In genomic region chr21:44911066-44911383, GRCh38 we compare ENCODE assay signal across 11 cellular contexts. TPM values are rescaled to one million over a fixed set of nuclear protein-coding genes. Genes with fewer than 3 reads are reported as not detected.
A peak's percentile ranks its signal among the peaks of the same experiment; 100 is the strongest.
DNase-seq lines count a peak whose midpoint lies in the region; ATAC-seq and TF ChIP-seq lines count a peak whose summit lies in the region.
"Had no signal": no experiment of that assay in that cellular context is flagged by ENCODE, and none has a peak within 500 bp of the region (broad histone marks: within the 10 kb centered on the region; RNA-seq: fewer than 3 reads in every experiment).

No MANE protein-coding gene starts in this region.

- no peak overlapping the region for H2BK15ac ChIP-seq in neuronal stem cell (ENCODE audit: low read length)

- H3K27me3 ChIP-seq in CD8-positive, alpha-beta memory T cell (ENCODE audit: insufficient read depth, low read length, poor library complexity, severe bottlenecking) = no peaks in the 10 kb centered on the region
- no peaks in the 10 kb centered on the region for H3K27me3 ChIP-seq in Loucy (ENCODE audit: insufficient read depth, low read length, poor library complexity, severe bottlenecking)
- peaks cover 0 to 65% (median 43%) of the 10 kb centered on the region in 3 experiments for H3K27me3 ChIP-seq in neuronal stem cell (ENCODE audit: control insufficient read depth in 3 of 3, insufficient read depth in 3 of 3, low read depth in 1 of 3, low read length in 3 of 3)
- no peaks in the 10 kb centered on the region for H3K27me3 ChIP-seq in BE2C

- H4K8ac ChIP-seq in neuronal stem cell (ENCODE audit: low read depth, low read length) = peak overlapping the region; percentile 1

- CTCF ChIA-PET in CD8-positive, alpha-beta memory T cell (lab: Charles Lee) = interaction anchor here (0.9 to 12.5 kb wide), 6 partner anchors 8 to 218 kb away, joined by 3 to 219 read pairs (median 3); partner anchors contain the start of gene ITGB2

- POLR2A ChIA-PET in CD8-positive, alpha-beta memory T cell (lab: Charles Lee) = interaction anchor here (1.0 to 5.4 kb wide), 5 partner anchors 9 to 37 kb away, joined by 4 to 72 read pairs (median 10); partner anchors contain the start of genes ITGB2 and PTTG1IP

- peak overlapping the region; percentile 58 for H3K4me2 ChIP-seq in Loucy (ENCODE audit: low read depth, low read length, poor library complexity, severe bottlenecking)
- H3K4me2 ChIP-seq in neuronal stem cell (ENCODE audit: insufficient read depth, low read length, poor library complexity, severe bottlenecking) = no peak overlapping the region

- no peak overlapping the region for H3K18ac ChIP-seq in neuronal stem cell (ENCODE audit: low read length)

- peaks cover 3 to 33% (median 11%) of the 10 kb centered on the region in 3 donors for H3K36me3 Mint-ChIP-seq in CD8-positive, alpha-beta memory T cell
- H3K36me3 Mint-ChIP-seq in central memory CD8-positive, alpha-beta T cell (ENCODE audit: insufficient read depth) = peaks cover 41% of the 10 kb centered on the region

- H2BK12ac ChIP-seq in neuronal stem cell (ENCODE audit: low read length) = no peak overlapping the region

- peaks cover 94% of the 10 kb centered on the region for H3K4me1 ChIP-seq in CD8-positive, alpha-beta memory T cell (ENCODE audit: insufficient read depth, low read length)
- peaks cover 48% of the 10 kb centered on the region for H3K4me1 ChIP-seq in Loucy (ENCODE audit: insufficient read depth, low read length, poor library complexity, severe bottlenecking)
- H3K4me1 ChIP-seq in neuronal stem cell (ENCODE audit: control insufficient read depth in 2 of 2, insufficient read depth in 1 of 2, low read depth in 1 of 2, low read length in 2 of 2) = peaks cover 0 to 5% of the 10 kb centered on the region in 2 donors
- H3K4me1 ChIP-seq in BE2C = no peaks in the 10 kb centered on the region

- H3K9ac ChIP-seq in Loucy (ENCODE audit: low read depth, low read length, poor library complexity, severe bottlenecking) = peak overlapping the region; percentile 47
- H3K9ac ChIP-seq in neuronal stem cell (ENCODE audit: low read depth, low read length, poor library complexity) = no peak overlapping the region

- H3K27ac ChIP-seq in CD8-positive, alpha-beta memory T cell (ENCODE audit: low read depth, low read length) = peak overlapping the region; percentile 53
- H3K27ac ChIP-seq in neuronal stem cell (replicated peaks; ENCODE audit: low read length) = no peak overlapping the region
- H3K27ac ChIP-seq: foreskin keratinocyte had no signal

- H3K79me1 ChIP-seq in neuronal stem cell (ENCODE audit: low read depth, low read length) = no peaks in the 10 kb centered on the region

- no peaks in the 10 kb centered on the region for H3K9me3 ChIP-seq in CD8-positive, alpha-beta memory T cell (ENCODE audit: low read length)
- H3K9me3 ChIP-seq in Loucy (ENCODE audit: insufficient read depth, low read depth, low read length) (no peaks in the 10 kb centered on the region), neuronal stem cell (replicated peaks in 1 of 2; ENCODE audit: control insufficient read depth in 2 of 2, insufficient read depth in 1 of 2, low read depth in 1 of 2, low read length in 2 of 2) (no peaks in the 10 kb centered on the region), BE2C (no peaks in the 10 kb centered on the region)

- peak overlapping the region; percentile 89 for H3K23ac ChIP-seq in neuronal stem cell (ENCODE audit: low read depth, low read length, poor library complexity)

- no peak overlapping the region for H3K4ac ChIP-seq in neuronal stem cell (ENCODE audit: low read length)

- H3K9me2 ChIP-seq in Loucy (replicated peaks; ENCODE audit: low read depth, low read length) = no peaks in the 10 kb centered on the region

- H3K79me2 ChIP-seq in Loucy (ENCODE audit: insufficient read depth, low read length) = peaks cover 42% of the 10 kb centered on the region

- peak overlapping the region; percentile 56 to 89 (median 78) for H3K4me3 Mint-ChIP-seq in CD8-positive, alpha-beta memory T cell
- H3K4me3 Mint-ChIP-seq in central memory CD8-positive, alpha-beta T cell = peak overlapping the region; percentile 73

- no CpG with 5 or more reads among the region's 10 CpGs for WGBS in neuronal stem cell (ENCODE audit: extremely low coverage in 2 of 2, insufficient read length in 2 of 2, insufficient replicate concordance in 1 of 2), 2 donors

- no peak overlapping the region for H4K91ac ChIP-seq in neuronal stem cell (ENCODE audit: low read depth, low read length, poor library complexity)

- no peak overlapping the region for H2BK120ac ChIP-seq in neuronal stem cell (ENCODE audit: low read depth, low read length)

- H3K27ac Mint-ChIP-seq in CD8-positive, alpha-beta memory T cell = peak overlapping the region; percentile 82 to 99 (median 93)
- H3K27ac Mint-ChIP-seq in central memory CD8-positive, alpha-beta T cell (ENCODE audit: low read depth) = peak overlapping the region; percentile 90

- H3K4me1 Mint-ChIP-seq in CD8-positive, alpha-beta memory T cell = peaks cover 56 to 74% (median 62%) of the 10 kb centered on the region in 3 donors
- peaks cover 65% of the 10 kb centered on the region for H3K4me1 Mint-ChIP-seq in central memory CD8-positive, alpha-beta T cell

- no peaks in the 10 kb centered on the region for H4K20me1 ChIP-seq in Loucy (ENCODE audit: insufficient read depth, low read length, poor library complexity, severe bottlenecking)

- H2BK5ac ChIP-seq in neuronal stem cell (ENCODE audit: low read length) = no peak overlapping the region

- no peaks in the 10 kb centered on the region for H3K27me3 Mint-ChIP-seq in CD8-positive, alpha-beta memory T cell
- no peaks in the 10 kb centered on the region for H3K27me3 Mint-ChIP-seq in central memory CD8-positive, alpha-beta T cell

- H2AK5ac ChIP-seq in neuronal stem cell (ENCODE audit: low read depth, low read length) = peak overlapping the region; percentile 33

- DNase-seq in CD8-positive, alpha-beta memory T cell = no peak
- DNase-seq in central memory CD8-positive, alpha-beta T cell (ENCODE audit: low spot score in 2 of 2) = no peak
- no peak for DNase-seq in neuronal stem cell (ENCODE audit: low spot score)
- DNase-seq in Kasumi-1 (lab: John Stamatoyannopoulos, UW) = no peak
- DNase-seq in BE2C = no peak
- DNase-seq in Right ventricle myocardium superior = no peak
- DNase-seq: cortex of kidney, foreskin keratinocyte, NCI-H146 had no signal

- no peaks in the 10 kb centered on the region for H3K9me3 Mint-ChIP-seq in CD8-positive, alpha-beta memory T cell
- no peaks in the 10 kb centered on the region for H3K9me3 Mint-ChIP-seq in central memory CD8-positive, alpha-beta T cell

- peak overlapping the region; percentile 47 for H3K4me3 ChIP-seq in CD8-positive, alpha-beta memory T cell (ENCODE audit: low read length)
- H3K4me3 ChIP-seq in Loucy (ENCODE audit: low read length, poor library complexity, severe bottlenecking) (peak overlapping the region; percentile 42), neuronal stem cell (ENCODE audit: low read length in 2 of 2) (peak overlapping the region in 1 of 2 donors; percentile 7), BE2C (ENCODE audit: low read depth, low read length) (no peak overlapping the region)

- no peak for TF ChIP-seq CTCF in Loucy (conservative IDR thresholded peaks at IDR 0.05; ENCODE audit: low read length)
- TF ChIP-seq CTCF in BE2C (IDR thresholded peaks at IDR 0.05; ENCODE audit: low read depth, low read length) = no peak

- intact Hi-C loops in Right ventricle myocardium superior (cut with DNase I) = no loop called here

- 0 out of 2 replicates have a peak, but pooled peaks cover 4% of the 10 kb centered on the region for H3F3A ChIP-seq in Loucy (ENCODE audit: low read depth)

- no peak overlapping the region for H3K14ac ChIP-seq in neuronal stem cell (ENCODE audit: low read length)

- no peak for ATAC-seq in central memory CD8-positive, alpha-beta T cell (replicated peaks; ENCODE audit: extremely low read depth, poor library complexity, severe bottlenecking)
- ATAC-seq in Right ventricle myocardium superior (ENCODE audit: poor library complexity) = no peak
- ATAC-seq in HG03521 (IDR thresholded peaks at IDR 0.05; ENCODE audit: unreplicated experiment) = no peak

- H2AFZ ChIP-seq in Loucy (ENCODE audit: low read length) (no peak overlapping the region), neuronal stem cell (ENCODE audit: low read length) (no peak overlapping the region)

- peaks cover 26% of the 10 kb centered on the region for H3K36me3 ChIP-seq in CD8-positive, alpha-beta memory T cell (ENCODE audit: insufficient read depth, low read length)
- H3K36me3 ChIP-seq in Loucy (ENCODE audit: insufficient read depth, low read length) (peaks cover 13% of the 10 kb centered on the region; the same call in 1 of the 2 replicates), neuronal stem cell (replicated peaks in 1 of 2; ENCODE audit: control insufficient read depth in 2 of 2, insufficient read depth in 2 of 2, low read length in 2 of 2) (no peaks in the 10 kb centered on the region), BE2C (no peaks in the 10 kb centered on the region)

RNA-seq across cellular contexts. Expression of gene ITGB2, which starts 9.7 kb away (rescaled TPM):
- total RNA-seq in CD8-positive, alpha-beta memory T cell = 100 to 1,000 TPM; 159 to 165 TPM
- polyA plus RNA-seq in CD8-positive, alpha-beta memory T cell = 847 TPM
- polyA plus RNA-seq in neuronal stem cell (2013, experiment 1 of 2) = 0.06 TPM
- polyA plus RNA-seq in neuronal stem cell (2013, experiment 2 of 2) = 0.12 TPM
- not detected for polyA plus RNA-seq in BE2C (2012; ENCODE audit: insufficient read depth, insufficient read length, low read depth)
- total RNA-seq in Right ventricle myocardium superior = 23.8 TPM

RNA-seq across cellular contexts. Expression of gene SLX9, which starts 28.8 kb away (rescaled TPM):
- 10 to 100 TPM; 68.1 to 71.1 TPM for total RNA-seq in CD8-positive, alpha-beta memory T cell
- polyA plus RNA-seq in CD8-positive, alpha-beta memory T cell = 14.3 TPM
- polyA plus RNA-seq in neuronal stem cell (2013, experiment 1 of 2) = 17.0 TPM
- polyA plus RNA-seq in neuronal stem cell (2013, experiment 2 of 2) = 16.6 TPM
- 105 TPM for polyA plus RNA-seq in BE2C (2012; ENCODE audit: insufficient read depth, insufficient read length, low read depth)
- 77.4 TPM for total RNA-seq in Right ventricle myocardium superior

RNA-seq across cellular contexts. Expression of gene PTTG1IP, which starts 37.5 kb away (rescaled TPM):
- 10 to 100 TPM; 48.2 to 50.8 TPM for total RNA-seq in CD8-positive, alpha-beta memory T cell
- polyA plus RNA-seq in CD8-positive, alpha-beta memory T cell = 69.8 TPM
- polyA plus RNA-seq in neuronal stem cell (2013, experiment 1 of 2) = 134 TPM
- polyA plus RNA-seq in neuronal stem cell (2013, experiment 2 of 2) = 131 TPM
- 217 TPM for polyA plus RNA-seq in BE2C (2012; ENCODE audit: insufficient read depth, insufficient read length, low read depth)
- 133 TPM for total RNA-seq in Right ventricle myocardium superior
